ENCODE assay signal across 1 cellular context in genomic region chr2:147884796-147885195, GRCh38.
TF ChIP-seq lines count a peak whose summit lies in the region.

No MANE protein-coding gene starts in this region.

TF ChIP-seq in SK-N-SH treated with all-trans-retinoic acid at 6 μM for 48 hours, 23 proteins besides CTCF, POLR2A, EP300 and RAD21 (continued from another document):
- TF ChIP-seq TSHZ2 (CRISPR knock-in tag; IDR thresholded peaks at IDR 0.05): no peak
